In genomic region chr20:43857932-43858331, GRCh38 we compare ENCODE assay signal across 21 cellular contexts. TPM values are rescaled to one million over a fixed set of nuclear protein-coding genes. Genes with fewer than 3 reads are reported as not detected.
DNase-seq lines count a peak whose midpoint lies in the region; ATAC-seq, FAIRE-seq and TF ChIP-seq lines count a peak whose summit lies in the region.
"Had no signal": no experiment of that assay in that cellular context is flagged by ENCODE, and none has a peak within 500 bp of the region (broad histone marks: within the 10 kb centered on the region; RNA-seq: fewer than 3 reads in every experiment).

No MANE protein-coding gene starts in this region.

- no peak for TF ChIP-seq RAD21 in HepG2 (CRISPR knock-in tag; IDR thresholded peaks at IDR 0.05)

- H3K4me3 ChIP-seq in HepG2 (replicated peaks in 1 of 3; ENCODE audit: insufficient read depth in 1 of 3, low read depth in 2 of 3, low read length in 3 of 3) (no peak overlapping the region), right lobe of liver (no peak overlapping the region)
- H3K4me3 ChIP-seq: A549; BLaER1 treated with 17β-estradiol and CSF1 and Interleukin-3, amounts not matched to agents 10 nM and 100 nM; GM12878 had no signal

- H3K27ac ChIP-seq in HepG2 (ENCODE audit: extremely low read length, insufficient read depth, low read length) (no peak overlapping the region), right lobe of liver (no peak overlapping the region)
- H3K27ac ChIP-seq: 22Rv1; A549; BLaER1 treated with 17β-estradiol and CSF1 and Interleukin-3, amounts not matched to agents 10 nM and 100 nM; C4-2B had no signal

- TF ChIP-seq POLR2A in HepG2 (IDR thresholded peaks at IDR 0.05; ENCODE audit: insufficient read depth in 1 of 2, low read depth in 2 of 2, low read length in 2 of 2) = no peak
- TF ChIP-seq POLR2A in right lobe of liver (IDR thresholded peaks at IDR 0.05) = no peak

- no peak for TF ChIP-seq CTCF in HepG2 (CRISPR knock-in tag; IDR thresholded peaks at IDR 0.05)
- no peak for TF ChIP-seq CTCF in right lobe of liver (IDR thresholded peaks at IDR 0.05)

- H3K4me2 ChIP-seq in HepG2 (ENCODE audit: low read depth, low read length) = no peak overlapping the region
- H3K4me2 ChIP-seq: A549; BLaER1 treated with 17β-estradiol and CSF1 and Interleukin-3, amounts not matched to agents 10 nM and 100 nM had no signal

- POLR2A ChIA-PET in HepG2 (lab: Yijun Ruan, JAX) = no interaction called here

- intact Hi-C loops in HepG2 (cut with micrococcal nuclease; ENCODE audit: unreplicated experiment) = no loop called here
- intact Hi-C loops in right lobe of liver (cut with DNase I) = no loop called here

- WGBS in HepG2 (ENCODE audit: low lambda C conversion rate) = 26% methylated on average over 1 of the region's 1 CpG
- WGBS in right lobe of liver (ENCODE audit: insufficient coverage, low coverage, low lambda C conversion rate, missing lambda C conversion rate) = 78% methylated on average over 1 of the region's 1 CpG

- FAIRE-seq in HepG2 (lab: Jason Lieb, UNC) (no peak), G401.6 (lab: Jason Lieb, UNC) (peak; percentile 25), HTR-8/SVneo (lab: Jason Lieb, UNC) (peak; percentile 78)
- FAIRE-seq: A549, D721Med, GM12878, GM12892, GM18507 had no signal

- no peak for ATAC-seq in HepG2
- no peak for ATAC-seq in right lobe of liver
- no peak for ATAC-seq in HG03159 (IDR thresholded peaks at IDR 0.05; ENCODE audit: unreplicated experiment)
- ATAC-seq: A549; CD8-positive, alpha-beta T cell; GM12878 had no signal

- TF ChIP-seq EP300 in HepG2 (IDR thresholded peaks at IDR 0.05; ENCODE audit: low read depth in 2 of 2, low read length in 2 of 2) = no peak
- TF ChIP-seq EP300 in HepG2 (CRISPR knock-in tag; IDR thresholded peaks at IDR 0.05; ENCODE audit: borderline replicate concordance) = no peak

- CTCF ChIA-PET in HepG2 (lab: Yijun Ruan, JAX; ENCODE audit: low intra/inter-chr PET ratio, low total read pairs) = no interaction called here

- DNase-seq in HepG2 (ENCODE audit: low spot score) (no peak), right lobe of liver (no peak), HTR-8/SVneo (ENCODE audit: insufficient read length, low spot score) (no peak), NCI-H1092 treated with DMSO at 0.1 percent for 48 hours (lab: John Stamatoyannopoulos, UW) (no peak)
- DNase-seq: AML-193; Caco-2; Calu3; CD4-positive, alpha-beta T cell; CD8-positive, alpha-beta T cell; DMS79 treated with DMSO at 0.1 percent for 48 hours; GDM1 had no signal

- in situ Hi-C loops in HepG2 (cut with HindIII; ENCODE audit: extremely low pct_ligation_motif_present, low pct_unique_long_range_greater_than_20kb) = no loop called here

- no peaks in the 10 kb centered on the region for H4K20me1 ChIP-seq in HepG2 (ENCODE audit: insufficient read depth, low read length)
- H4K20me1 ChIP-seq: BLaER1 treated with 17β-estradiol and CSF1 and Interleukin-3, amounts not matched to agents 10 nM and 100 nM had no signal

- H3K36me3 ChIP-seq in HepG2 (replicated peaks in 1 of 2; ENCODE audit: control insufficient read depth in 1 of 2, insufficient read depth in 2 of 2, low read length in 2 of 2) = no peaks in the 10 kb centered on the region
- no peaks in the 10 kb centered on the region for H3K36me3 ChIP-seq in right lobe of liver
- H3K36me3 ChIP-seq: BLaER1 treated with 17β-estradiol and CSF1 and Interleukin-3, amounts not matched to agents 10 nM and 100 nM had no signal

- BruUV-seq in HepG2 (replicated peaks; lab: Mats Ljungman, UMichigan) = no TSS peak

- H3K27me3 ChIP-seq in HepG2 (ENCODE audit: control insufficient read depth in 1 of 2, insufficient read depth in 2 of 2, low read length in 2 of 2) (peaks cover 0 to 5% of the 10 kb centered on the region in 2 experiments; a peak in 1 of 5 replicates), right lobe of liver (no peaks in the 10 kb centered on the region)
- H3K27me3 ChIP-seq: BLaER1 treated with 17β-estradiol and CSF1 and Interleukin-3, amounts not matched to agents 10 nM and 100 nM had no signal

- H3K9ac ChIP-seq in HepG2 (ENCODE audit: insufficient read depth, low read depth, low read length) = no peak overlapping the region
- H3K9ac ChIP-seq: BLaER1 treated with 17β-estradiol and CSF1 and Interleukin-3, amounts not matched to agents 10 nM and 100 nM had no signal

- H3K79me2 ChIP-seq in HepG2 (ENCODE audit: insufficient read depth, low read length) = no peaks in the 10 kb centered on the region

- no peaks in the 10 kb centered on the region for H3K9me3 ChIP-seq in HepG2 (ENCODE audit: low read length)
- H3K9me3 ChIP-seq in right lobe of liver = no peaks in the 10 kb centered on the region
- H3K9me3 ChIP-seq: A549; BLaER1 treated with 17β-estradiol and CSF1 and Interleukin-3, amounts not matched to agents 10 nM and 100 nM; Caco-2 had no signal

- H3K4me1 ChIP-seq in HepG2 (ENCODE audit: insufficient read depth, low read length) (no peaks in the 10 kb centered on the region), right lobe of liver (no peaks in the 10 kb centered on the region)
- H3K4me1 ChIP-seq: A549, Caco-2 had no signal

- H2AFZ ChIP-seq in HepG2 (ENCODE audit: low read length) = no peak overlapping the region

TF ChIP-seq in HepG2, 621 proteins besides CTCF, POLR2A, EP300 and RAD21:
- TF ChIP-seq ZNF331 (CRISPR knock-in tag; IDR thresholded peaks at IDR 0.05) (no peak), MTERF4 (CRISPR knock-in tag; IDR thresholded peaks at IDR 0.05) (no peak), RBM39 (IDR thresholded peaks at IDR 0.05; ENCODE audit: low read depth, low read length, poor library complexity, severe bottlenecking) (no peak), ATF7 (IDR thresholded peaks at IDR 0.05) (peak; percentile 70), ATF7 (CRISPR knock-in tag; IDR thresholded peaks at IDR 0.05) (no peak), ZNF790 (CRISPR knock-in tag; IDR thresholded peaks at IDR 0.05; ENCODE audit: borderline replicate concordance) (no peak), MTF1 (CRISPR knock-in tag; IDR thresholded peaks at IDR 0.05) (no peak), ZNF552 (CRISPR knock-in tag; IDR thresholded peaks at IDR 0.05; ENCODE audit: borderline replicate concordance) (no peak)

RNA-seq across cellular contexts. Expression of gene TOX2, which starts 56.7 kb away (rescaled TPM):
- total RNA-seq in HepG2 (2016; rRNA removed; fragmentation: Illumina TruSeq; extraction: Trizol) = not detected in 2 replicates
- total RNA-seq in HepG2 (2016; cell fraction: cytosol; rRNA removed; fragmentation: Illumina TruSeq; extraction: Trizol; ENCODE audit: low read depth) = not detected in 2 replicates
- total RNA-seq in HepG2 (2016; cell fraction: insoluble cytoplasmic fraction; rRNA removed; fragmentation: Illumina TruSeq; extraction: Trizol) = not detected in 2 replicates
- total RNA-seq in HepG2 (2016; cell fraction: membrane; rRNA removed; fragmentation: Illumina TruSeq; extraction: Trizol) = not detected in 2 replicates
- total RNA-seq in HepG2 (2016; cell fraction: nucleus; rRNA removed; fragmentation: Illumina TruSeq; extraction: Trizol) = not detected in 2 replicates
- polyA plus RNA-seq in HepG2 (2011; rRNA removed) = not detected in 2 replicates
- not detected in 2 replicates for polyA plus RNA-seq in HepG2 (2011; cell fraction: cytosol; rRNA removed)
- polyA plus RNA-seq in HepG2 (2011; cell fraction: nucleus; rRNA removed) = not detected in 2 replicates
- not detected in 2 replicates for polyA plus RNA-seq in HepG2 (2012)
- not detected in 2 replicates for polyA plus RNA-seq in HepG2 (2016; cell fraction: cytosol; fragmentation: Illumina TruSeq; extraction: Trizol; ENCODE audit: low read depth)
- not detected in 2 replicates for polyA plus RNA-seq in HepG2 (2016; cell fraction: insoluble cytoplasmic fraction; fragmentation: Illumina TruSeq; extraction: Trizol; ENCODE audit: low read depth)
- not detected in 2 replicates for polyA plus RNA-seq in HepG2 (2016; cell fraction: membrane; fragmentation: Illumina TruSeq; extraction: Trizol; ENCODE audit: low read depth)
- not detected in 2 replicates for polyA plus RNA-seq in HepG2 (2016; cell fraction: nucleus; fragmentation: Illumina TruSeq; extraction: Trizol; ENCODE audit: insufficient read depth, low read depth)
- 0.40 TPM in 1 of 2 replicates, not detected in the other for polyA minus RNA-seq in HepG2 (2011; rRNA and poly(A)+ RNA removed; ENCODE audit: low replicate concordance)
- not detected in 2 replicates for polyA minus RNA-seq in HepG2 (2011; cell fraction: cytosol; rRNA and poly(A)+ RNA removed)
- not detected in 2 replicates for polyA minus RNA-seq in HepG2 (2011; cell fraction: nucleus; rRNA and poly(A)+ RNA removed)
- total RNA-seq in right lobe of liver = 1 to 10 TPM; 1.5 to 5.0 (median 2.2) TPM
- total RNA-seq: Caco-2, Calu3 had no signal
